8 cellular contexts compared by ENCODE assay signal in the genomic region with DNA sequence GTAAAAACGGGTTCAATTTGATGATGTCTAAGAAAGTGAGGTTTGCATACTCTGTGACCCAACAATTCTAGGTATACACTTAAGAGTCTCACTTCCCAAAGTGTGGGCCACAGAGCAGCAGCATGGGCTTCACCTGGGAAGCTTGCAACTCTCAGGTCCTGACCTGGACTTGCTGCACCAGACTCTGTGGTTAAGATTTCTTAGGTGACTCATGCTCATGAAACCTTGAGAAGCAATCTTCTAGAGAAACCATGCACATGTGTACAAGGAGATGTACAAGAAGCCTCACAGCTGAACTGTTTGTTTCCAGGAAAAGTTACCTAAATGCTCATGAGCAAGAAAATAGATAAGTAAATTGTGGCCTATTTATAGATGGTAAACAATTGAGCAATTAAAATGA. TPM values are rescaled to one million over a fixed set of nuclear protein-coding genes. Genes with fewer than 3 reads are reported as not detected.
DNase-seq lines count a peak whose midpoint lies in the region; ATAC-seq and TF ChIP-seq lines count a peak whose summit lies in the region.

No MANE protein-coding gene starts in this region.

- TF ChIP-seq POLR2A in GM18505 (IDR thresholded peaks at IDR 0.05; ENCODE audit: borderline replicate concordance, extremely low read depth, insufficient read depth, insufficient read length): no peak

- ATAC-seq in GM18505 (IDR thresholded peaks at IDR 0.05; ENCODE audit: unreplicated experiment) (peak; percentile 48), GM21529 (IDR thresholded peaks at IDR 0.05; ENCODE audit: unreplicated experiment) (peak; percentile 97)

- no peak for TF ChIP-seq CTCF in fibroblast of villous mesenchyme (IDR thresholded peaks at IDR 0.05; ENCODE audit: insufficient read depth, low read depth, low read length)

- H3K4me3 ChIP-seq in fibroblast of villous mesenchyme (ENCODE audit: low read depth, low read length): no peak overlapping the region

- DNase-seq in HPDE6-E6E7 (ENCODE audit: extremely low spot score) (peak; percentile 37), fibroblast of villous mesenchyme (ENCODE audit: low read depth) (peak; percentile 85), NCI-H1417 treated with DMSO at 0.1 percent for 48 hours (lab: John Stamatoyannopoulos, UW) (no peak), dedifferentiated amniotic fluid mesenchymal stem cell (ENCODE audit: extremely low spot score) (no peak), NAMALWA (ENCODE audit: low spot score) (no peak), GDM1 (lab: John Stamatoyannopoulos, UW) (no peak)

RNA-seq across cellular contexts. Expression of a gene that starts 30.0 kb away (rescaled TPM):
- total RNA-seq in fibroblast of villous mesenchyme: 22.2 and 44.5 TPM in 2 replicates

RNA-seq across cellular contexts. Expression of a gene that starts 43.8 kb away (rescaled TPM):
- 38.7 and 88.9 TPM in 2 replicates for total RNA-seq in fibroblast of villous mesenchyme

RNA-seq across cellular contexts. Expression of a gene that starts 44.0 kb away (rescaled TPM):
- 52.5 and 68.7 TPM in 2 replicates for total RNA-seq in fibroblast of villous mesenchyme

Comparison
In these comparisons a context has a peak if more than half of its experiments do, and no peak if none do; other contexts are left out.
1. DNase-seq: peak in HPDE6-E6E7 (single experiment) and fibroblast of villous mesenchyme (single experiment); none in NCI-H1417 treated with DMSO at 0.1 percent for 48 hours (single experiment), dedifferentiated amniotic fluid mesenchymal stem cell (single experiment), NAMALWA (single experiment) and GDM1 (single experiment).